Comparison of ENCODE assay signal across 8 cellular contexts in the genomic region with DNA sequence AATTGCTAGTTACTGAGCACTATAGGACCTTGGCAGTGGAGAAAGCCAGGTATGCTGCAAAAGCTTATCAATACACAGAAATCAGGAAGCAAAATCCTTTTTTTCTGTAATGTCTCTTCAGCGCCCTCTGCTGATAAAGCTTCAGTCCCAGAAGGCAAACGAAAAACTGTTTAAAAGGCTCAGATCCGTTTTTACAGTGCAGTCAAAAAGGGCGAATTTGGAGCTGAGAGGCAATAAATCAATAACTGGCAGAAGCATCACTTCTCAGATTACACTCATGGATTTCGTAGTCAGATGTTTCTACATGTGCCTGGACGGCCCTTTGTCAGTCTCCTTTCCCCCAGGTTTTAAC. TPM values are rescaled to one million over a fixed set of nuclear protein-coding genes. Genes with fewer than 3 reads are reported as not detected.
DNase-seq lines count a peak whose midpoint lies in the region; ATAC-seq and TF ChIP-seq lines count a peak whose summit lies in the region.

No MANE protein-coding gene starts in this region.

- H3K9me3 Mint-ChIP-seq in activated CD8-positive, alpha-beta memory T cell treated with anti-CD3 and anti-CD28 coated beads, Interleukin-2, amount 10 ng/mL, durations not matched to agents 7 days and 5 days (ENCODE audit: low read depth) = no peaks in the 10 kb centered on the region
- H3K9me3 Mint-ChIP-seq in endodermal cell = peaks cover 14% of the 10 kb centered on the region
- H3K9me3 Mint-ChIP-seq in natural killer cell treated with Interleukin-12 subunit alpha and Interleukin-12 subunit beta and Interleukin-15 and Interleukin-18, amount 100 ng/mL, for 72 hours = no peaks in the 10 kb centered on the region

- peak; percentile 34 for TF ChIP-seq RAD21 in Ishikawa (IDR thresholded peaks at IDR 0.05; ENCODE audit: low read depth)

- CTCF ChIA-PET in activated CD8-positive, alpha-beta memory T cell treated with anti-CD3 and anti-CD28 coated beads, Interleukin-2, amount 10 ng/mL, durations not matched to agents 7 days and 5 days (lab: Charles Lee) = interaction anchor here (0.7 to 1.6 kb wide), 5 partner anchors 8 to 1039 kb away, joined by 3 to 4 read pairs (median 3); no protein-coding TSS in a partner anchor

- H3K4me3 ChIP-seq in endodermal cell (ENCODE audit: low read length) = peak overlapping the region; percentile 92

- TF ChIP-seq EP300 in Ishikawa (IDR thresholded peaks at IDR 0.05; ENCODE audit: borderline replicate concordance) = no peak

- H3K4me1 ChIP-seq in endodermal cell (ENCODE audit: control insufficient read depth, insufficient read depth, low read length) = no peaks in the 10 kb centered on the region

- no peaks in the 10 kb centered on the region for H3K27me3 Mint-ChIP-seq in activated CD8-positive, alpha-beta memory T cell treated with anti-CD3 and anti-CD28 coated beads, Interleukin-2, amount 10 ng/mL, durations not matched to agents 7 days and 5 days
- peaks cover 12% of the 10 kb centered on the region for H3K27me3 Mint-ChIP-seq in endodermal cell (ENCODE audit: insufficient read depth)
- peaks cover 8 to 17% of the 10 kb centered on the region in 2 donors for H3K27me3 Mint-ChIP-seq in natural killer cell treated with Interleukin-12 subunit alpha and Interleukin-12 subunit beta and Interleukin-15 and Interleukin-18, amount 100 ng/mL, for 72 hours

- TF ChIP-seq CTCF in endodermal cell (conservative IDR thresholded peaks at IDR 0.05) = peak; percentile 78

- ATAC-seq in activated CD8-positive, alpha-beta memory T cell treated with anti-CD3 and anti-CD28 coated beads, Interleukin-2, amount 10 ng/mL, durations not matched to agents 7 days and 5 days = no peak
- no peak for ATAC-seq in natural killer cell treated with Interleukin-12 subunit alpha and Interleukin-12 subunit beta and Interleukin-15 and Interleukin-18, amount 100 ng/mL, for 72 hours

- peaks cover 4% of the 10 kb centered on the region for H3K36me3 Mint-ChIP-seq in activated CD8-positive, alpha-beta memory T cell treated with anti-CD3 and anti-CD28 coated beads, Interleukin-2, amount 10 ng/mL, durations not matched to agents 7 days and 5 days
- no peaks in the 10 kb centered on the region for H3K36me3 Mint-ChIP-seq in endodermal cell (ENCODE audit: low read depth)
- no peaks in the 10 kb centered on the region for H3K36me3 Mint-ChIP-seq in natural killer cell treated with Interleukin-12 subunit alpha and Interleukin-12 subunit beta and Interleukin-15 and Interleukin-18, amount 100 ng/mL, for 72 hours

- DNase-seq in activated CD8-positive, alpha-beta memory T cell treated with anti-CD3 and anti-CD28 coated beads, Interleukin-2, amount 10 ng/mL, durations not matched to agents 7 days and 5 days = peak; percentile 49
- no peak for DNase-seq in activated CD8-positive, alpha-beta memory T cell treated with anti-CD3 and anti-CD28 coated beads for 24 hours
- DNase-seq in SKM-1 (lab: John Stamatoyannopoulos, UW; ENCODE audit: unreplicated experiment) = peak; percentile 84
- no peak for DNase-seq in endodermal cell
- no peak for DNase-seq in natural killer cell treated with Interleukin-12 subunit alpha and Interleukin-12 subunit beta and Interleukin-15 and Interleukin-18, amount 100 ng/mL, for 72 hours (ENCODE audit: low spot score)
- DNase-seq in glomerular visceral epithelial cell (ENCODE audit: extremely low spot score) = no peak
- no peak for DNase-seq in EL

- H3K9me3 ChIP-seq in endodermal cell (ENCODE audit: control insufficient read depth, low read length) = peaks cover 18% of the 10 kb centered on the region

- H3K36me3 ChIP-seq in endodermal cell (ENCODE audit: control insufficient read depth, insufficient read depth, low read length) = no peaks in the 10 kb centered on the region

- H3K27ac ChIP-seq in endodermal cell (ENCODE audit: low read depth, low read length) = peak overlapping the region; percentile 93

- H3K27ac Mint-ChIP-seq in activated CD8-positive, alpha-beta memory T cell treated with anti-CD3 and anti-CD28 coated beads, Interleukin-2, amount 10 ng/mL, durations not matched to agents 7 days and 5 days = peak overlapping the region; percentile 95
- peak overlapping the region; percentile 99 for H3K27ac Mint-ChIP-seq in endodermal cell
- H3K27ac Mint-ChIP-seq in natural killer cell treated with Interleukin-12 subunit alpha and Interleukin-12 subunit beta and Interleukin-15 and Interleukin-18, amount 100 ng/mL, for 72 hours = peak overlapping the region; percentile 70 to 82

- WGBS in endodermal cell (ENCODE audit: insufficient coverage in 1 of 2, insufficient read length in 1 of 2), 2 experiments = 35 to 42% methylated on average over 6 of the region's 6 CpGs

- no peak overlapping the region for H3K9ac ChIP-seq in endodermal cell (ENCODE audit: extremely low read depth, low read length, poor library complexity, severe bottlenecking)

- no peaks in the 10 kb centered on the region for H3K27me3 ChIP-seq in endodermal cell (ENCODE audit: control insufficient read depth, insufficient read depth, low read length, poor library complexity, severe bottlenecking)

- peak overlapping the region; percentile 96 for H3K4me3 Mint-ChIP-seq in activated CD8-positive, alpha-beta memory T cell treated with anti-CD3 and anti-CD28 coated beads, Interleukin-2, amount 10 ng/mL, durations not matched to agents 7 days and 5 days
- peak overlapping the region; percentile 80 for H3K4me3 Mint-ChIP-seq in endodermal cell
- peak overlapping the region; percentile 90 for H3K4me3 Mint-ChIP-seq in natural killer cell treated with Interleukin-12 subunit alpha and Interleukin-12 subunit beta and Interleukin-15 and Interleukin-18, amount 100 ng/mL, for 72 hours

- peaks cover 37% of the 10 kb centered on the region for H3K4me1 Mint-ChIP-seq in activated CD8-positive, alpha-beta memory T cell treated with anti-CD3 and anti-CD28 coated beads, Interleukin-2, amount 10 ng/mL, durations not matched to agents 7 days and 5 days
- peaks cover 29% of the 10 kb centered on the region for H3K4me1 Mint-ChIP-seq in endodermal cell
- peaks cover 36% of the 10 kb centered on the region in 2 donors for H3K4me1 Mint-ChIP-seq in natural killer cell treated with Interleukin-12 subunit alpha and Interleukin-12 subunit beta and Interleukin-15 and Interleukin-18, amount 100 ng/mL, for 72 hours (ENCODE audit: low read depth in 2 of 2)

TF ChIP-seq in Ishikawa, 13 proteins besides CTCF, POLR2A, EP300 and RAD21:
- no peak for TF ChIP-seq EGR1 (IDR thresholded peaks at IDR 0.05)
- no peak for TF ChIP-seq CEBPB (IDR thresholded peaks at IDR 0.05)
- no peak for TF ChIP-seq NFIC (IDR thresholded peaks at IDR 0.05)
- TF ChIP-seq CREB1 (IDR thresholded peaks at IDR 0.05; ENCODE audit: low read depth) = no peak

RNA-seq across cellular contexts. Expression of gene MAN2A1, which starts 1.1 kb away (rescaled TPM):
- 10 to 100 TPM; 27.2 to 28.4 TPM for total RNA-seq in activated CD8-positive, alpha-beta memory T cell treated with anti-CD3 and anti-CD28 coated beads, Interleukin-2, amount 10 ng/mL, durations not matched to agents 7 days and 5 days
- total RNA-seq in endodermal cell = 10 to 100 TPM; 60.7 to 62.1 TPM
- polyA plus RNA-seq in endodermal cell (2013, experiment 1 of 2) = 38.4 TPM
- polyA plus RNA-seq in endodermal cell (2013, experiment 2 of 2) = 39.0 TPM
- total RNA-seq in natural killer cell treated with Interleukin-12 subunit alpha and Interleukin-12 subunit beta and Interleukin-15 and Interleukin-18, amount 100 ng/mL, for 72 hours = 10 to 100 TPM; 37.9 to 38.7 TPM

Comparison
In these comparisons a context has a peak if more than half of its experiments do, and no peak if none do; other contexts are left out.
1. DNase-seq: peak in activated CD8-positive, alpha-beta memory T cell treated with anti-CD3 and anti-CD28 coated beads, Interleukin-2, amount 10 ng/mL, durations not matched to agents 7 days and 5 days (single experiment) and SKM-1 (single experiment); none in activated CD8-positive, alpha-beta memory T cell treated with anti-CD3 and anti-CD28 coated beads for 24 hours (single experiment), endodermal cell (single experiment), natural killer cell treated with Interleukin-12 subunit alpha and Interleukin-12 subunit beta and Interleukin-15 and Interleukin-18, amount 100 ng/mL, for 72 hours (single experiment), glomerular visceral epithelial cell (single experiment) and EL (single experiment).
2. Peak in every context shown above with its lines, with median percentiles within 50 percentile points of each other: H3K27ac Mint-ChIP-seq and H3K4me3 Mint-ChIP-seq.